ENCODE assay signal across 20 cellular contexts in genomic region chr21:43988506-43989230, GRCh38.
"Had no signal": no experiment of that assay in that cellular context is flagged by ENCODE, and none has a peak within 500 bp of the region (broad histone marks: within the 10 kb centered on the region; RNA-seq: fewer than 3 reads in every experiment).

No MANE protein-coding gene starts in this region.

- H3K4me3 ChIP-seq: esophagus muscularis mucosa, ovary, psoas muscle, right atrium auricular region, stomach, testis, vagina had no signal

- DNase-seq: activated CD4-positive, alpha-beta memory T cell treated with anti-CD3 and anti-CD28 coated beads for 36 hours; activated CD4-positive, alpha-beta T cell treated with anti-CD3 and anti-CD28 coated beads for 36 hours; activated naive CD4-positive, alpha-beta T cell treated with anti-CD3 and anti-CD28 coated beads, Interleukin-2, amount 50 U/mL, for 16 hours; activated naive CD8-positive, alpha-beta T cell treated with anti-CD3 and anti-CD28 coated beads, Interleukin-2, amount 50 U/mL, for 24 hours; activated T-cell treated with anti-CD3 and anti-CD28 coated beads, Interleukin-2, amount 50 U/mL, for 48 hours; dermis blood vessel endothelial cell; hippocampal formation; midbrain; natural killer cell; ovary; stimulated activated CD4-positive, alpha-beta T cell treated with anti-CD3 and anti-CD28 coated beads, Interleukin-1b, Interleukin-23, amount 100 ng/mL, for 48 hours; stomach; T-helper 9 cell; testis; trophoblast cell had no signal

- H3K4me1 ChIP-seq: psoas muscle had no signal

- FAIRE-seq: frontal cortex had no signal

- H3K27ac ChIP-seq: esophagus muscularis mucosa, psoas muscle, right atrium auricular region, stomach, vagina had no signal

- H3K36me3 ChIP-seq: ovary, right atrium auricular region, vagina had no signal

- H3K9me3 ChIP-seq: esophagus muscularis mucosa, ovary, psoas muscle, right atrium auricular region, stomach, testis, vagina had no signal

- H3K27me3 ChIP-seq: ovary, right atrium auricular region, testis, vagina had no signal

- ATAC-seq: activated CD4-positive, alpha-beta T cell treated with anti-CD3 and anti-CD28 coated beads for 36 hours; activated naive CD8-positive, alpha-beta T cell treated with anti-CD3 and anti-CD28 coated beads, Interleukin-2, amount 50 U/mL, for 24 hours; natural killer cell had no signal
